In the genomic region with DNA sequence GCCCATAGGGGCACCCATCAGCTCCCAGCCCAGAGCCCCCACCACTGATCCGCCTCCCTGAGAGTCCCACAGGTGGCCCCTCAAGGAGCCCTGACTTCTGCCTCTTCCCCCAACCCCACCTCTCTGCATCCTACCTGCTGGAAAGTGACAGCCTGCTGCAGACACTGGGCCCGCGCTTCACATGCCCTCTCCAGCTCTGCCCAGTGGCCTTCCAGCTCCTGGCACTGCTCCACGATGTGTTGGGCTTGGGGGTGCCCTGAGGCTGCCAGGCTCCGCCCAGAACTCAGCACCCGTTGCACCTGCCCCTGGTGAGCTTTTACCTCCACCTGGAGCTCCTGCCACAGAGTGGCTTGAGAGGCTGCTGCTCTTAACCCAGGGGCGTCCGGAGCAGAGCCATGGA, we compare ENCODE assay signal across 12 cellular contexts.
"Had no signal": no experiment of that assay in that cellular context is flagged by ENCODE, and none has a peak within 500 bp of the region (broad histone marks: within the 10 kb centered on the region; RNA-seq: fewer than 3 reads in every experiment).

No MANE protein-coding gene starts in this region.

- H3K9me3 ChIP-seq: esophagus muscularis mucosa, heart right ventricle, spleen, thyroid gland had no signal

- H3K4me3 ChIP-seq: esophagus muscularis mucosa, heart right ventricle, spleen, thyroid gland had no signal

- DNase-seq: activated CD4-positive, alpha-beta T cell treated with anti-CD3 and anti-CD28 coated beads, Interleukin-2, amount 50 U/mL, for 4 hours; activated CD4-positive, CD25-positive, alpha-beta regulatory T cell treated with anti-CD3 and anti-CD28 coated beads, Interleukin-2, amount 50 U/mL, for 72 hours; activated gamma-delta T cell treated with Interleukin-2 at 50 U/mL for 16 hours; effector CD8-positive, alpha-beta T cell; heart right ventricle; kidney glomerular epithelial cell; retina; spleen; stimulated activated naive CD4-positive, alpha-beta T cell; thyroid gland had no signal

- H3K4me1 ChIP-seq: esophagus muscularis mucosa, spleen had no signal

- H3K27ac ChIP-seq: esophagus muscularis mucosa, heart right ventricle, spleen, thyroid gland, VCaP had no signal

- H3K36me3 ChIP-seq: esophagus muscularis mucosa, heart right ventricle, spleen, thyroid gland had no signal

- H3K27me3 ChIP-seq: esophagus muscularis mucosa, heart right ventricle, thyroid gland had no signal
